ENCODE assay signal across 8 cellular contexts in the genomic region with DNA sequence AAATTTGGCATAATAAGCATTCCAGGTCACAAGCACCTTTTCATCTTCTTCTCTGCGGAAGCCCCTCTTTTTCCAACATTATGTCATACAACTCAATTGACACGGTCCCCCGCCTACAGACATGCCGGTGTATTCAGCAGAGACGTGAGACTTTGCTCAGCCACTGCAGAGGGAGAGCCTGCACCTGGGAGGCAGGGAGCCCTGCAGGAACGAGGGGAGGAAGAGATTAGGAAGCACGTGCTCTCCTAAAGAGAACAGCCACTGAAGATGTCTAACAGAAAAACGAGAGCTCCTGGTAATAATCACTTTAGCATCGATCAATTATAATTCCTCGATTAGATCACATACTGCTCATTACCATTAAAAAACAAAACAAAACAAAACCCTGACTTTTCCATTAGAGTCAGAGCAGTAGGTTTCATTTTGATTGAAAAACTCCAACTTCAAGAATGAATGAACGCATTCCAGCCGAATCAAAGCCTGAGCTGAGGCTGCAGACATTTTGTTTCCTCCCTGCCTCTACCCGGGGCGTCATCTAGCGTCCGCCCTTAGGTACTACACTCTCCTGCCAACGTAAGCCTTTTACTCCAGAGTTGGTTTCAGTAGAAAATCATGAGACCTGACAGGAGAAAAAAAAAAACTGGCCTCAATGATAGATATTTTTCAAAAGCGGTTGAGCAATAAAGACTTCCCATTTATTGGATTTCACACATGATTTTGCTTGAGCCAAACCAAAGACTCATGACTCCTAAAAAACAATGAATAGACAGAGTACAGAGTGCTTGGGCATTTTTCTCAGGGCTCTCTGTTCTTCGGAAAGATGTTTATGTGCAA.
DNase-seq lines count a peak whose midpoint lies in the region; ATAC-seq and TF ChIP-seq lines count a peak whose summit lies in the region.

No MANE protein-coding gene starts in this region.

- no peak overlapping the region for H3K27ac Mint-ChIP-seq in T-helper 1 cell treated with Interleukin-12 subunit alpha and Interleukin-12 subunit beta and Interleukin-4 antibody, amounts not matched to agents 30 μg/mL and 1 μg/mL, for 36 hours

- H3K4me1 Mint-ChIP-seq in T-helper 1 cell treated with Interleukin-12 subunit alpha and Interleukin-12 subunit beta and Interleukin-4 antibody, amounts not matched to agents 30 μg/mL and 1 μg/mL, for 36 hours (ENCODE audit: low read depth), result peaks cover 26% of the 10 kb centered on the region

- peak; percentile 91 for ATAC-seq in aorta (ENCODE audit: low FRiP score)

- H3K27ac ChIP-seq in left ventricle myocardium inferior (replicated peaks), result peak overlapping the region; percentile 53
- H3K27ac ChIP-seq in aorta (ENCODE audit: low read depth in 1 of 2, low read length in 2 of 2), result no peak overlapping the region

- peaks cover 2% of the 10 kb centered on the region for H3K36me3 Mint-ChIP-seq in T-helper 1 cell treated with Interleukin-12 subunit alpha and Interleukin-12 subunit beta and Interleukin-4 antibody, amounts not matched to agents 30 μg/mL and 1 μg/mL, for 36 hours (ENCODE audit: low read depth)

- no peaks in the 10 kb centered on the region for H3K36me3 ChIP-seq in left ventricle myocardium inferior
- H3K36me3 ChIP-seq in aorta (ENCODE audit: control insufficient read depth in 1 of 2, insufficient read depth in 2 of 2, low read length in 1 of 2), result no peaks in the 10 kb centered on the region

- H3K9me3 Mint-ChIP-seq in T-helper 1 cell treated with Interleukin-12 subunit alpha and Interleukin-12 subunit beta and Interleukin-4 antibody, amounts not matched to agents 30 μg/mL and 1 μg/mL, for 36 hours, result no peaks in the 10 kb centered on the region

- peaks cover 20% of the 10 kb centered on the region for H3K27me3 Mint-ChIP-seq in T-helper 1 cell treated with Interleukin-12 subunit alpha and Interleukin-12 subunit beta and Interleukin-4 antibody, amounts not matched to agents 30 μg/mL and 1 μg/mL, for 36 hours (ENCODE audit: low read depth)

- H3K9me3 ChIP-seq in left ventricle myocardium inferior (replicated peaks) (no peaks in the 10 kb centered on the region), aorta (ENCODE audit: control insufficient read depth, low read length) (no peaks in the 10 kb centered on the region)

- H3K27me3 ChIP-seq in left ventricle myocardium inferior (ENCODE audit: low read depth) (peaks cover 7% of the 10 kb centered on the region), aorta (ENCODE audit: control insufficient read depth in 1 of 2, insufficient read depth in 2 of 2, low read length in 1 of 2) (no peaks in the 10 kb centered on the region)

- WGBS in aorta, 2 donors, result 22 to 25% methylated on average over 19 of the region's 19 CpGs

- H3K4me1 ChIP-seq in left ventricle myocardium inferior (peaks cover 29% of the 10 kb centered on the region), aorta (ENCODE audit: control insufficient read depth in 1 of 2, insufficient read depth in 2 of 2, low read length in 2 of 2) (no peaks in the 10 kb centered on the region)

- DNase-seq in COLO829 (ENCODE audit: low spot score), result peak; percentile 92
- DNase-seq in GOT3 (lab: John Stamatoyannopoulos, UW), result peak; percentile 39
- DNase-seq in NCI-H1436 (lab: John Stamatoyannopoulos, UW), result peak; percentile 62
- peak; percentile 88 for DNase-seq in amniotic epithelial cell (ENCODE audit: low read depth)
- DNase-seq in left ventricle myocardium inferior, result peak; percentile 69
- peak; percentile 80 for DNase-seq in renal cortical epithelial cell (ENCODE audit: low read depth)
- peak; percentile 89 to 92 for DNase-seq in aorta

- H3K4me3 Mint-ChIP-seq in T-helper 1 cell treated with Interleukin-12 subunit alpha and Interleukin-12 subunit beta and Interleukin-4 antibody, amounts not matched to agents 30 μg/mL and 1 μg/mL, for 36 hours, result peak overlapping the region; percentile 57

- H3K4me3 ChIP-seq in left ventricle myocardium inferior (peak overlapping the region; percentile 36), aorta (ENCODE audit: low read length in 2 of 2) (no peak overlapping the region)

- TF ChIP-seq CTCF in left ventricle myocardium inferior (IDR thresholded peaks at IDR 0.05; ENCODE audit: borderline replicate concordance), result peak; percentile 99

- intact Hi-C loops in left ventricle myocardium inferior (cut with micrococcal nuclease), result loop anchor here (2.0 kb wide), 1 partner anchor 268 kb away; no protein-coding TSS in a partner anchor
- intact Hi-C loops in aorta (cut with DNase I), result loop anchor here (2.0 to 10.0 kb wide), 5 partner anchors 188 to 606 kb away; partner anchors contain the start of gene SLC7A1 (in 1 of the 2)

Comparison
In these comparisons a context has a peak if more than half of its experiments do, and no peak if none do; other contexts are left out.
1. DNase-seq: peak in every context shown above with its lines; median percentile 92 in COLO829; 90 in aorta; 88 in amniotic epithelial cell; 80 in renal cortical epithelial cell; 69 in left ventricle myocardium inferior; 62 in NCI-H1436; 39 in GOT3.